ENCODE assay signal across 14 cellular contexts in genomic region chr2:30346475-30347169, GRCh38.
A peak's percentile ranks its signal among the peaks of the same experiment; 100 is the strongest.
DNase-seq lines count a peak whose midpoint lies in the region; ATAC-seq and TF ChIP-seq lines count a peak whose summit lies in the region.
"Had no signal": no experiment of that assay in that cellular context is flagged by ENCODE, and none has a peak within 500 bp of the region (broad histone marks: within the 10 kb centered on the region; RNA-seq: fewer than 3 reads in every experiment).

No MANE protein-coding gene starts in this region.

- no peak overlapping the region for H2AFZ ChIP-seq in smooth muscle cell (ENCODE audit: low read depth)

- DNase-seq in H7 (peak; percentile 90), esophagus muscularis mucosa (ENCODE audit: extremely low spot score) (no peak), left lobe of liver (ENCODE audit: low spot score) (no peak), gastrocnemius medialis (no peak), HAP-1 (ENCODE audit: low spot score in 2 of 2) (no peak), smooth muscle cell (lab: John Stamatoyannopoulos, UW; ENCODE audit: unreplicated experiment) (no peak)
- no peak for DNase-seq in stimulated activated CD4-positive, alpha-beta T cell treated with anti-CD3 and anti-CD28 coated beads, Interleukin-4, amount 100 ng/mL, for 4 hours
- DNase-seq: activated CD4-positive, alpha-beta T cell treated with anti-CD3 and anti-CD28 coated beads, Interleukin-2, amount 50 U/mL, for 1 hour; activated naive CD4-positive, alpha-beta T cell treated with Interleukin-2 at 50 U/mL for 16 hours; cortex of kidney; hippocampal formation; NCI-H526 treated with DMSO at 0.1 percent for 48 hours had no signal

- H3K27me3 ChIP-seq in H7 (ENCODE audit: control insufficient read depth, insufficient read depth, low read length) (no peaks in the 10 kb centered on the region), esophagus muscularis mucosa (no peaks in the 10 kb centered on the region), gastrocnemius medialis (no peaks in the 10 kb centered on the region), HAP-1 (ENCODE audit: low read depth) (no peaks in the 10 kb centered on the region), smooth muscle cell (ENCODE audit: low read depth) (no peaks in the 10 kb centered on the region)
- H3K27me3 ChIP-seq: BLaER1 treated with 17β-estradiol and CSF1 and Interleukin-3, amounts not matched to agents 10 nM and 100 nM had no signal

- intact Hi-C loops in esophagus muscularis mucosa (cut with DNase I): loop anchor here (5.0 kb wide), 2 partner anchors 114 to 351 kb away; partner anchors contain the start of gene LBH
- intact Hi-C loops in gastrocnemius medialis (cut with DNase I; ENCODE audit: low total_unique reads): no loop called here

- H3K4me1 ChIP-seq in esophagus muscularis mucosa (peaks cover 27 to 36% (median 31%) of the 10 kb centered on the region in 4 donors), gastrocnemius medialis (peaks cover 0 to 4% of the 10 kb centered on the region in 2 donors), HAP-1 (no peaks in the 10 kb centered on the region), smooth muscle cell (ENCODE audit: low read depth) (no peaks in the 10 kb centered on the region)

- H3K4me2 ChIP-seq in smooth muscle cell: no peak overlapping the region

- H4K20me1 ChIP-seq in smooth muscle cell (ENCODE audit: low read depth): no peaks in the 10 kb centered on the region
- H4K20me1 ChIP-seq: BLaER1 treated with 17β-estradiol and CSF1 and Interleukin-3, amounts not matched to agents 10 nM and 100 nM had no signal

- no peaks in the 10 kb centered on the region for H3K79me2 ChIP-seq in smooth muscle cell (ENCODE audit: low read depth)

- WGBS in esophagus muscularis mucosa: 36% methylated on average over 18 of the region's 21 CpGs
- WGBS in smooth muscle cell (ENCODE audit: low lambda C conversion rate): 82% methylated on average over 21 of the region's 21 CpGs

- TF ChIP-seq EP300 in esophagus muscularis mucosa (IDR thresholded peaks at IDR 0.05): no peak

- H3K36me3 ChIP-seq in H7 (replicated peaks; ENCODE audit: control insufficient read depth, insufficient read depth, low read length) (no peaks in the 10 kb centered on the region), esophagus muscularis mucosa (peaks cover 0 to 14% (median 0%) of the 10 kb centered on the region in 4 donors), gastrocnemius medialis (no peaks in the 10 kb centered on the region), HAP-1 (replicated peaks) (no peaks in the 10 kb centered on the region), smooth muscle cell (ENCODE audit: low read depth) (no peaks in the 10 kb centered on the region)
- H3K36me3 ChIP-seq: BLaER1 treated with 17β-estradiol and CSF1 and Interleukin-3, amounts not matched to agents 10 nM and 100 nM had no signal

- H3K4me3 ChIP-seq in H7 (ENCODE audit: insufficient read depth, low read depth, low read length) (no peak overlapping the region), esophagus muscularis mucosa (peak overlapping the region; percentile 35 to 57 (median 44)), gastrocnemius medialis (peak overlapping the region in 1 of 4 donors; percentile 22), HAP-1 (no peak overlapping the region), smooth muscle cell (no peak overlapping the region)
- H3K4me3 ChIP-seq: BLaER1 treated with 17β-estradiol and CSF1 and Interleukin-3, amounts not matched to agents 10 nM and 100 nM had no signal

- peak; percentile 71 for ATAC-seq in left lobe of liver
- peak; percentile 43 to 59 for ATAC-seq in gastrocnemius medialis
- ATAC-seq in HG02840 (IDR thresholded peaks at IDR 0.05; ENCODE audit: low FRiP score, unreplicated experiment): no peak

- peak overlapping the region; percentile 74 to 79 (median 76) for H3K27ac ChIP-seq in esophagus muscularis mucosa (replicated peaks in 1 of 4)
- H3K27ac ChIP-seq in gastrocnemius medialis: peak overlapping the region; percentile 3 to 39 (median 30)
- H3K27ac ChIP-seq in smooth muscle cell (ENCODE audit: low read depth): no peak overlapping the region
- H3K27ac ChIP-seq: BLaER1 treated with 17β-estradiol and CSF1 and Interleukin-3, amounts not matched to agents 10 nM and 100 nM had no signal

- TF ChIP-seq CTCF in esophagus muscularis mucosa (IDR thresholded peaks at IDR 0.05) (no peak), gastrocnemius medialis (IDR thresholded peaks at IDR 0.05 in 4 of 5, conservative IDR thresholded peaks at IDR 0.05 in 1 of 5) (no peak), smooth muscle cell (IDR thresholded peaks at IDR 0.05; ENCODE audit: borderline replicate concordance, insufficient read depth, poor library complexity, severe bottlenecking) (no peak)

- TF ChIP-seq POLR2A in esophagus muscularis mucosa (IDR thresholded peaks at IDR 0.05; ENCODE audit: low read depth): no peak
- TF ChIP-seq POLR2A in gastrocnemius medialis (IDR thresholded peaks at IDR 0.05): no peak

- in situ Hi-C loops in gastrocnemius medialis (cut with MboI; ENCODE audit: low sequenced_read_pairs in 4 of 4) (no loop called here), HAP-1 (cut with MboI; ENCODE audit: low sequenced_read_pairs) (no loop called here)

- H3K9ac ChIP-seq in smooth muscle cell (ENCODE audit: low read depth): no peak overlapping the region
- H3K9ac ChIP-seq: BLaER1 treated with 17β-estradiol and CSF1 and Interleukin-3, amounts not matched to agents 10 nM and 100 nM had no signal

- H3K9me3 ChIP-seq in esophagus muscularis mucosa (no peaks in the 10 kb centered on the region), gastrocnemius medialis (no peaks in the 10 kb centered on the region), HAP-1 (peaks cover 13% of the 10 kb centered on the region), smooth muscle cell (replicated peaks; ENCODE audit: low read depth) (no peaks in the 10 kb centered on the region)

- no peaks in the 10 kb centered on the region for H3F3A ChIP-seq in smooth muscle cell (ENCODE audit: low read depth)

Comparison
In these comparisons a context has a peak if more than half of its experiments do, and no peak if none do; other contexts are left out.
1. H3K4me3 ChIP-seq: peak in esophagus muscularis mucosa (4 of 4); none in H7 (single experiment), HAP-1 (single experiment) and smooth muscle cell (single experiment).